In genomic region chr10:14008648-14009072, GRCh38 we compare ENCODE assay signal across 10 cellular contexts.
DNase-seq lines count a peak whose midpoint lies in the region; ATAC-seq and TF ChIP-seq lines count a peak whose summit lies in the region.
"Had no signal": no experiment of that assay in that cellular context is flagged by ENCODE, and none has a peak within 500 bp of the region (broad histone marks: within the 10 kb centered on the region; RNA-seq: fewer than 3 reads in every experiment).

No MANE protein-coding gene starts in this region.

- H3K4me3 ChIP-seq in left ventricle myocardium inferior = peak overlapping the region; percentile 58
- peak overlapping the region; percentile 19 to 34 (median 30) for H3K4me3 ChIP-seq in stomach

- TF ChIP-seq POLR2A in stomach (IDR thresholded peaks at IDR 0.05) = no peak

- CTCF ChIA-PET in activated CD4-positive, alpha-beta memory T cell treated with anti-CD3 and anti-CD28 coated beads, Interleukin-2, amount 10 ng/mL, durations not matched to agents 7 days and 5 days (lab: Charles Lee) = interaction anchor here (1.2 kb wide), 1 partner anchor 25 kb away, joined by 3 read pairs; no protein-coding TSS in a partner anchor

- peaks cover 15% of the 10 kb centered on the region for H3K27me3 ChIP-seq in left ventricle myocardium inferior (ENCODE audit: low read depth)
- H3K27me3 ChIP-seq in stomach = peaks cover 0 to 36% (median 13%) of the 10 kb centered on the region in 3 donors

- H3K27me3 Mint-ChIP-seq in activated CD4-positive, alpha-beta memory T cell treated with anti-CD3 and anti-CD28 coated beads, Interleukin-2, amount 10 ng/mL, durations not matched to agents 7 days and 5 days = peaks cover 6% of the 10 kb centered on the region

- H3K36me3 Mint-ChIP-seq in activated CD4-positive, alpha-beta memory T cell treated with anti-CD3 and anti-CD28 coated beads, Interleukin-2, amount 10 ng/mL, durations not matched to agents 7 days and 5 days (ENCODE audit: low read depth) = no peaks in the 10 kb centered on the region

- H3K4me3 Mint-ChIP-seq in activated CD4-positive, alpha-beta memory T cell treated with anti-CD3 and anti-CD28 coated beads, Interleukin-2, amount 10 ng/mL, durations not matched to agents 7 days and 5 days = peak overlapping the region; percentile 80

- whole genome bisulfite sequencing in stomach, 5 donors = 29 to 61% (median 59%) methylated on average over 9 of the region's 9 CpGs

- peaks cover 31% of the 10 kb centered on the region for H3K4me1 Mint-ChIP-seq in activated CD4-positive, alpha-beta memory T cell treated with anti-CD3 and anti-CD28 coated beads, Interleukin-2, amount 10 ng/mL, durations not matched to agents 7 days and 5 days

- in situ Hi-C loops in GM13977 (cut with MboI; ENCODE audit: low pct_unique_long_range_greater_than_20kb, low sequenced_read_pairs, unreplicated experiment) = no loop called here

- ATAC-seq in GM19324 (IDR thresholded peaks at IDR 0.05; ENCODE audit: low FRiP score, unreplicated experiment) = no peak

- TF ChIP-seq CTCF in left ventricle myocardium inferior (IDR thresholded peaks at IDR 0.05; ENCODE audit: borderline replicate concordance) (no peak), stomach (IDR thresholded peaks at IDR 0.05) (no peak), GM13977 (IDR thresholded peaks at IDR 0.05; ENCODE audit: extremely low read depth, insufficient read depth, missing control alignments) (no peak)

- peak overlapping the region; percentile 50 for H3K27ac Mint-ChIP-seq in activated CD4-positive, alpha-beta memory T cell treated with anti-CD3 and anti-CD28 coated beads, Interleukin-2, amount 10 ng/mL, durations not matched to agents 7 days and 5 days

- POLR2A ChIA-PET in activated CD4-positive, alpha-beta memory T cell treated with anti-CD3 and anti-CD28 coated beads, Interleukin-2, amount 10 ng/mL, durations not matched to agents 7 days and 5 days (lab: Charles Lee) = interaction anchor here (2.6 kb wide), 1 partner anchor 177 kb away, joined by 17 read pairs; no protein-coding TSS in a partner anchor

- H3K9me3 ChIP-seq in left ventricle myocardium inferior (replicated peaks) (no peaks in the 10 kb centered on the region), stomach (no peaks in the 10 kb centered on the region)

- H3K36me3 ChIP-seq in left ventricle myocardium inferior (no peaks in the 10 kb centered on the region), stomach (no peaks in the 10 kb centered on the region)

- H3K27ac ChIP-seq in left ventricle myocardium inferior (replicated peaks) = peak overlapping the region; percentile 79
- peak overlapping the region in 4 of 5 donors; percentile 39 to 56 (median 46) for H3K27ac ChIP-seq in stomach

- no peak for TF ChIP-seq EP300 in stomach (IDR thresholded peaks at IDR 0.05)

- no peaks in the 10 kb centered on the region for H3K9me3 Mint-ChIP-seq in activated CD4-positive, alpha-beta memory T cell treated with anti-CD3 and anti-CD28 coated beads, Interleukin-2, amount 10 ng/mL, durations not matched to agents 7 days and 5 days

- H3K4me1 ChIP-seq in left ventricle myocardium inferior (peaks cover 39% of the 10 kb centered on the region), stomach (peaks cover 0 to 25% (median 9%) of the 10 kb centered on the region in 4 donors)

- intact Hi-C loops in left ventricle myocardium inferior (cut with micrococcal nuclease) (no loop called here), stomach (cut with DNase I; ENCODE audit: low total_unique reads) (no loop called here)

- peak; percentile 11 for DNase-seq in NCI-H2227 treated with DMSO at 0.1 percent for 48 hours (lab: John Stamatoyannopoulos, UW)
- DNase-seq in NCI-H2227 (lab: John Stamatoyannopoulos, UW; ENCODE audit: unreplicated experiment) = no peak
- no peak for DNase-seq in activated CD4-positive, alpha-beta memory T cell treated with anti-CD3 and anti-CD28 coated beads, Interleukin-2, amount 10 ng/mL, durations not matched to agents 7 days and 5 days
- no peak for DNase-seq in left ventricle myocardium inferior
- DNase-seq in stomach = no peak
- DNase-seq in GM13977 (ENCODE audit: low spot score) = no peak
- DNase-seq in stimulated activated CD8-positive, alpha-beta memory T cell treated with anti-CD3 and anti-CD28 coated beads, Interleukin-4, amount 100 ng/mL, for 48 hours = no peak
- DNase-seq: 8988T, islet precursor cell had no signal
